Comparison of ENCODE assay signal across 28 cellular contexts in the genomic region with DNA sequence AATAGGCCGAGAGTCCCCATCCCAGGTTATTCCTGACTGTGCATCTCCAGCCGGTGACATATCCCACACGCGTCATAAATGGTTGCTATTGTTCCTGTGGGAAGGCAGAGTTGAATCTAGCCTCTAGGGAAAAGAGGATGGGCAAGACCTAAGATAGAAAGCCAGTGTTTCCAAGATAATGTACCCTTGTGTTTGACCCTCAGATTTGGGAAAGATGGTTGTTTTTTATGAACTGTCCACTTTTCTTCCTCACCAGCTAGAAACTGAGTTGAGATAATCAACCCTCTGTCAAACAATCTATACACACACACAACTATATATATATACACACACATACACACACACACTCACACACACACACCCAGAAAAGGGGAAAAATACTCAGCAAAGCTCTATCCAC.
"Had no signal": no experiment of that assay in that cellular context is flagged by ENCODE, and none has a peak within 500 bp of the region (broad histone marks: within the 10 kb centered on the region; RNA-seq: fewer than 3 reads in every experiment).

No MANE protein-coding gene starts in this region.

- DNase-seq: activated B cell treated with CpG ODN at 0.5 μM for 24 hours; activated naive CD4-positive, alpha-beta T cell; activated T-cell treated with anti-CD3 and anti-CD28 coated beads for 4 hours; activated T-cell treated with anti-CD3 and anti-CD28 coated beads, Interleukin-2, amount 50 U/mL, for 72 hours; aorta; effector memory CD4-positive, alpha-beta T cell; erythroblast; kidney; mesendoderm; mucosa of descending colon; retina; stimulated activated CD4-positive, alpha-beta T cell treated with anti-CD3 and anti-CD28 coated beads, Interleukin-12 subunit alpha, Interleukin-12 subunit beta, amount 100 ng/mL, for 4 hours; stimulated activated CD4-positive, alpha-beta T cell treated with anti-CD3 and anti-CD28 coated beads, Interleukin-4, amount 100 ng/mL, for 1 hour; stimulated activated naive CD8-positive, alpha-beta T cell treated with anti-CD3 and anti-CD28 coated beads, Interleukin-15, amount 100 ng/mL, for 72 hours; T-helper 1 cell; thyroid gland; upper lobe of left lung had no signal

- H3K27me3 ChIP-seq: dorsolateral prefrontal cortex, gastroesophageal sphincter, neutrophil, thyroid gland, upper lobe of left lung, vagina had no signal

- H3K4me1 ChIP-seq: thyroid gland had no signal

- H3K27ac Mint-ChIP-seq: activated B cell treated with CpG ODN at 0.5 μM for 24 hours; activated naive CD8-positive, alpha-beta T cell; activated T-cell treated with anti-CD3 and anti-CD28 coated beads, Interleukin-2, amount 50 U/mL, for 72 hours; nephron; progenitor cell of endocrine pancreas; stimulated activated naive CD8-positive, alpha-beta T cell treated with anti-CD3 and anti-CD28 coated beads, Interleukin-15, amount 100 ng/mL, for 72 hours; T-helper 2 cell treated with Interferon-gamma antibody and Interleukin-4, amounts not matched to agents 5 μg/mL and 100 μg/mL, for 36 hours had no signal

- H3K36me3 Mint-ChIP-seq: activated naive CD8-positive, alpha-beta T cell; brain had no signal

- H3K36me3 ChIP-seq: gastroesophageal sphincter, neutrophil, thyroid gland, upper lobe of left lung, vagina had no signal

- H3K27ac ChIP-seq: coronary artery, gastroesophageal sphincter, neutrophil, skin epidermis, thyroid gland, upper lobe of left lung, vagina had no signal

- H3K4me3 Mint-ChIP-seq: activated B cell treated with CpG ODN at 0.5 μM for 24 hours; activated naive CD8-positive, alpha-beta T cell; activated T-cell treated with anti-CD3 and anti-CD28 coated beads, Interleukin-2, amount 50 U/mL, for 72 hours; brain; nephron; stimulated activated naive CD8-positive, alpha-beta T cell treated with anti-CD3 and anti-CD28 coated beads, Interleukin-15, amount 100 ng/mL, for 72 hours; T-helper 2 cell treated with Interferon-gamma antibody and Interleukin-4, amounts not matched to agents 5 μg/mL and 100 μg/mL, for 36 hours had no signal

- H3K27me3 Mint-ChIP-seq: activated B cell treated with CpG ODN at 0.5 μM for 24 hours; activated naive CD8-positive, alpha-beta T cell; brain; stimulated activated naive CD8-positive, alpha-beta T cell treated with anti-CD3 and anti-CD28 coated beads, Interleukin-15, amount 100 ng/mL, for 72 hours had no signal

- H3K4me3 ChIP-seq: coronary artery, gastroesophageal sphincter, mucosa of descending colon, skin epidermis, thyroid gland, upper lobe of left lung, vagina had no signal

- H3K9me3 Mint-ChIP-seq: activated B cell treated with CpG ODN at 0.5 μM for 24 hours; activated T-cell treated with anti-CD3 and anti-CD28 coated beads, Interleukin-2, amount 50 U/mL, for 72 hours; stimulated activated naive CD8-positive, alpha-beta T cell treated with anti-CD3 and anti-CD28 coated beads, Interleukin-15, amount 100 ng/mL, for 72 hours; T-helper 2 cell treated with Interferon-gamma antibody and Interleukin-4, amounts not matched to agents 5 μg/mL and 100 μg/mL, for 36 hours had no signal

- ATAC-seq: activated T-cell treated with anti-CD3 and anti-CD28 coated beads, Interleukin-2, amount 50 U/mL, for 72 hours; gastroesophageal sphincter; mucosa of descending colon; stimulated activated naive CD8-positive, alpha-beta T cell treated with anti-CD3 and anti-CD28 coated beads, Interleukin-15, amount 100 ng/mL, for 72 hours had no signal

- H3K9me3 ChIP-seq: gastroesophageal sphincter, mucosa of descending colon, neutrophil, thyroid gland, upper lobe of left lung, vagina had no signal
